Comparison of ENCODE assay signal across 11 cellular contexts in the genomic region with DNA sequence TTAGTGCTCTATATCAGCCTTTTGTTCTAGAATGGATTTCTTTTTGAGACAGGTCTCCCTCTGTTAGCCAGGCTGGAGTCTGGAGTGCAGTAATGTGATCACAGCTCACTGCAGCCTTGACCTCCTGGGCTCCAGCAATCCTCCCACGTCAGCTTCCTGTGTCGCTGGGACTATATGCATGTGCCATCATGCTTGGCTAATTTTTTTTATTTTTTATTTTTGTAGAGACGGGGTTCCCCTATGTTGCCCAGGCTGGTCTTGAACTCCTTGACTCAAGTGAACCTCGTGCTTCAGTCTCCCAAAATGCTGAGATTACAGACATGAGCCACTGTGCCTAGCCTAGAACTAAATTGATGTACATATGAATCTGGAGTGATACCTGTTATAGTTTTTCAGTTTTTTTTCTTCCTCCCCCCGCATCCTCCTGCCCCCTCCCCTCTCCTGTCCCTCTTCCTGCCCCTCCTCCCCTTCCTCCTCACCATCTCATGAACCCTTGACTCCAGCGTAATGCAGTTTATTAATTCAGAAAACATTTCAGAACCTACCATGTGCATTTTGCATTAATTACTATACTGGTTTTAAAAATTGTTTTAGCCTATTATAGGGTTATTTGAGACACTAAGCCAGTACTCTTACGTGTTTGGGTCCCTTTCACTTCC. TPM values are rescaled to one million over a fixed set of nuclear protein-coding genes. Genes with fewer than 3 reads are reported as not detected.
DNase-seq lines count a peak whose midpoint lies in the region; ATAC-seq and TF ChIP-seq lines count a peak whose summit lies in the region.
"Had no signal": no experiment of that assay in that cellular context is flagged by ENCODE, and none has a peak within 500 bp of the region (broad histone marks: within the 10 kb centered on the region; RNA-seq: fewer than 3 reads in every experiment).

No MANE protein-coding gene starts in this region.

- no peak for TF ChIP-seq POLR2A in tibial nerve (IDR thresholded peaks at IDR 0.05)

- H3K4me1 Mint-ChIP-seq in T-cell, result peaks cover 96% of the 10 kb centered on the region in 3 donors
- no peaks in the 10 kb centered on the region for H3K4me1 Mint-ChIP-seq in glutamatergic neuron (ENCODE audit: low read depth, unreplicated experiment)

- H3K4me3 Mint-ChIP-seq in T-cell, result peak overlapping the region; percentile 10 to 62 (median 28)
- H3K4me3 Mint-ChIP-seq in glutamatergic neuron (ENCODE audit: unreplicated experiment), result no peak overlapping the region

- peaks cover 0 to 10% (median 2%) of the 10 kb centered on the region in 4 donors for H3K4me1 ChIP-seq in tibial nerve

- CTCF ChIA-PET in T-cell (lab: Charles Lee), result interaction anchor here (0.7 to 1.4 kb wide), 6 partner anchors 9 to 93 kb away, joined by 3 to 6 read pairs (median 3); no protein-coding TSS in a partner anchor

- peak overlapping the region; percentile 92 to 97 for H3K27ac Mint-ChIP-seq in T-cell
- no peak overlapping the region for H3K27ac Mint-ChIP-seq in glutamatergic neuron (ENCODE audit: unreplicated experiment)

- TF ChIP-seq CTCF in glutamatergic neuron (IDR thresholded peaks at IDR 0.05; ENCODE audit: partially characterized antibody, unreplicated experiment) (no peak), tibial nerve (IDR thresholded peaks at IDR 0.05) (no peak)

- DNase-seq in T-cell (peak in 2 of 34 experiments; percentile 22 to 35), left kidney (ENCODE audit: low read depth, low spot score) (peak; percentile 83), glutamatergic neuron (no peak), Right ventricle myocardium superior (no peak), tibial nerve (ENCODE audit: low spot score in 2 of 2) (no peak), caudate nucleus (lab: John Stamatoyannopoulos, UW) (no peak)
- DNase-seq: anterior cingulate cortex, NCI-H2029, posterior cingulate gyrus had no signal

- H3K27ac ChIP-seq in tibial nerve (no peak overlapping the region), caudate nucleus (ENCODE audit: low read depth, low read length) (no peak overlapping the region)

- no peak overlapping the region for H3K4me3 ChIP-seq in tibial nerve

- intact Hi-C loops in Right ventricle myocardium superior (cut with DNase I), result loop anchor here (5.0 kb wide), 1 partner anchor 94 kb away; no protein-coding TSS in a partner anchor

- no peak for TF ChIP-seq EP300 in tibial nerve (IDR thresholded peaks at IDR 0.05)

- H3K36me3 ChIP-seq in tibial nerve, result no peaks in the 10 kb centered on the region

- WGBS in tibial nerve, 2 donors, result 66 to 82% methylated on average over 7 of the region's 7 CpGs

- ATAC-seq in GM18517 (IDR thresholded peaks at IDR 0.05; ENCODE audit: unreplicated experiment) (peak; percentile 49), GM21723 (IDR thresholded peaks at IDR 0.05; ENCODE audit: unreplicated experiment) (peak; percentile 44), T-cell (replicated peaks in 1 of 4) (peak in 2 of 4 experiments; percentile 15 to 46), Right ventricle myocardium superior (ENCODE audit: poor library complexity) (no peak)

- H3K27me3 Mint-ChIP-seq in T-cell, result no peaks in the 10 kb centered on the region
- no peaks in the 10 kb centered on the region for H3K27me3 Mint-ChIP-seq in glutamatergic neuron (ENCODE audit: unreplicated experiment)

- H3K9me3 Mint-ChIP-seq in T-cell (no peaks in the 10 kb centered on the region), glutamatergic neuron (ENCODE audit: unreplicated experiment) (peaks cover 2% of the 10 kb centered on the region)

- peaks cover 6% of the 10 kb centered on the region for H3K36me3 Mint-ChIP-seq in T-cell
- no peaks in the 10 kb centered on the region for H3K36me3 Mint-ChIP-seq in glutamatergic neuron (ENCODE audit: unreplicated experiment)

- POLR2A ChIA-PET in T-cell (lab: Charles Lee), result no interaction called here

- H3K9me3 ChIP-seq in tibial nerve, result no peaks in the 10 kb centered on the region

- H3K27me3 ChIP-seq in tibial nerve, result no peaks in the 10 kb centered on the region

RNA-seq across cellular contexts. Expression of gene TNFAIP8, which starts 37.4 kb away (rescaled TPM):
- total RNA-seq in T-cell (100 to 1,000 TPM; 128 to 145 (median 135) TPM), glutamatergic neuron (ENCODE audit: unreplicated experiment) (2.5 TPM), Right ventricle myocardium superior (13.6 TPM), tibial nerve (10 to 100 TPM; 15.3 to 19.4 (median 17.8) TPM)
